35 cellular contexts compared by ENCODE assay signal in genomic region chr20:61223121-61223520, GRCh38. TPM values are rescaled to one million over a fixed set of nuclear protein-coding genes. Genes with fewer than 3 reads are reported as not detected.
"Had no signal": no experiment of that assay in that cellular context is flagged by ENCODE, and none has a peak within 500 bp of the region (broad histone marks: within the 10 kb centered on the region; RNA-seq: fewer than 3 reads in every experiment).

No MANE protein-coding gene starts in this region.

- H3K9me3 ChIP-seq: adrenal gland, ascending aorta, body of pancreas, breast epithelium had no signal

- H3K4me3 ChIP-seq: adrenal gland, ascending aorta, body of pancreas, breast epithelium, cardiac muscle cell had no signal

- H3K4me1 ChIP-seq: adrenal gland, ascending aorta, body of pancreas, breast epithelium had no signal

- H3K36me3 ChIP-seq: adrenal gland, ascending aorta, brain microvascular endothelial cell, breast epithelium, cardiac muscle cell had no signal

- H3K27me3 ChIP-seq: ascending aorta, body of pancreas, brain microvascular endothelial cell, cardiac muscle cell had no signal

- ATAC-seq: activated naive CD4-positive, alpha-beta T cell treated with anti-CD3 and anti-CD28 coated beads, Interleukin-2, amount 50 U/mL, for 72 hours; activated naive CD8-positive, alpha-beta T cell treated with anti-CD3 and anti-CD28 coated beads, Interleukin-2, amount 50 U/mL, for 24 hours; activated T-cell treated with anti-CD3 and anti-CD28 coated beads, Interleukin-2, amount 50 U/mL, for 4 hours; activated T-cell treated with anti-CD3 and anti-CD28 coated beads, Interleukin-2, amount 50 U/mL, for 72 hours; activated T-helper 17 cell treated with anti-CD3 and anti-CD28 coated beads, Interleukin-2, amount 50 U/mL, for 72 hours; body of pancreas had no signal

- H3K27ac ChIP-seq: adrenal gland, ascending aorta, body of pancreas, brain microvascular endothelial cell, breast epithelium, cardiac muscle cell had no signal

- DNase-seq: activated effector memory CD4-positive, alpha-beta T cell treated with anti-CD3 and anti-CD28 coated beads, Interleukin-2, amount 50 U/mL, for 16 hours; activated effector memory CD4-positive, alpha-beta T cell treated with Interleukin-2 at 50 U/mL for 16 hours; activated gamma-delta T cell; activated gamma-delta T cell treated with Interleukin-2 at 50 U/mL for 16 hours; activated naive CD4-positive, alpha-beta T cell; activated naive CD4-positive, alpha-beta T cell treated with anti-CD3 and anti-CD28 coated beads for 36 hours; activated naive CD4-positive, alpha-beta T cell treated with anti-CD3 and anti-CD28 coated beads, Interleukin-2, amount 10 ng/mL, durations not matched to agents 7 days and 5 days; activated naive CD4-positive, alpha-beta T cell treated with anti-CD3 and anti-CD28 coated beads, Interleukin-2, amount 50 U/mL, for 16 hours; activated naive CD4-positive, alpha-beta T cell treated with Interleukin-2 at 50 U/mL for 16 hours; activated naive CD8-positive, alpha-beta T cell treated with anti-CD3 and anti-CD28 coated beads for 36 hours; activated naive CD8-positive, alpha-beta T cell treated with anti-CD3 and anti-CD28 coated beads, Interleukin-2, amount 10 ng/mL, durations not matched to agents 7 days and 5 days; activated naive CD8-positive, alpha-beta T cell treated with anti-CD3 and anti-CD28 coated beads, Interleukin-2, amount 50 U/mL, for 24 hours; activated T-cell treated with anti-CD3 and anti-CD28 coated beads for 4 hours; activated T-cell treated with anti-CD3 and anti-CD28 coated beads, Interleukin-2, amount 50 U/mL, for 1 hour; activated T-cell treated with anti-CD3 and anti-CD28 coated beads, Interleukin-2, amount 50 U/mL, for 24 hours; activated T-cell treated with anti-CD3 and anti-CD28 coated beads, Interleukin-2, amount 50 U/mL, for 4 hours; activated T-cell treated with anti-CD3 and anti-CD28 coated beads, Interleukin-2, amount 50 U/mL, for 48 hours; activated T-cell treated with anti-CD3 and anti-CD28 coated beads, Interleukin-2, amount 50 U/mL, for 72 hours; adrenal gland; amniotic stem cell; amygdala; anterior cingulate cortex; aorta; brain microvascular endothelial cell; caudate nucleus; central memory CD4-positive, alpha-beta T cell; cerebellar nuclear complex had no signal

RNA-seq across cellular contexts. Expression of gene CDH4, which starts 28.9 kb away (rescaled TPM):
- total RNA-seq: activated T-helper 1 cell treated with anti-CD3 and anti-CD28 coated beads, Interleukin-12 subunit alpha, Interleukin-12 subunit beta, Interleukin-2, Interleukin-4 antibody, amounts not matched to agents 30 ng/mL and 10 ng/mL and 1 ng/mL, durations not matched to agents 14 hours and 24 hours and 36 hours; activated T-helper 2 cell treated with anti-CD3 and anti-CD28 coated beads, Interferon-gamma antibody, Interleukin-2, Interleukin-4, amounts not matched to agents 10 μg/mL and 5 μg/mL and 100 μg/mL, durations not matched to agents 14 hours and 24 hours and 36 hours; ascending aorta had no signal
- polyA plus RNA-seq: aorta had no signal
